Comparison of ENCODE assay signal across 8 cellular contexts in the genomic region with DNA sequence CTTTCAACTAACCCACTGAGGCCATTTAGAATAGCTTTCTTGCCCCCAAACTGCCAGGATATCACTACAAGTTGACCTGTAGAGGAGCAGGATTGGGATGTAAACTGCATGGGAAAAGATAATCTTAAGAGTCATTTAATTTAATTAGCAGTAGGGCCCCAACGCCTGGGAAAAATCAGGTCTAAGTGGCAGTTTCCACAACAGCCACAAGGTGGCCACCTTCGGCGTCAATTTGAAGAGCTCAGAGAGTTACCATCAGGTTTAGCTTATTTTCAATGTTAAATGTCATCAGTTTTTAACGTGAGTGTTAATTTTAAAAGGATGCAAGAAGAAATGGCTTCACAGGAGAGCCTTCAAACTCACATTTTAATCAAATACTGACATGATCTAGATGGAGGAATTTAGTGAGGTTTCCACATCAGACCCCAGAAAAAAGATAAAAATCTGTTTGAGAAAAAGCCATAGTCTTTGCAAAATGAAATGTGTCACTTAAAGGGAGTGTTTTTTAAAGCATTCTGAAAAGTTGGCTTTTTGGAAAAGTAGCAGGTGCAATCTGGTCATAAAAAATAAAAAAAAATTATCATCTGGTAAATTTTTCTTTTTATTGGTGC.
DNase-seq lines count a peak whose midpoint lies in the region; ATAC-seq and TF ChIP-seq lines count a peak whose summit lies in the region.

No MANE protein-coding gene starts in this region.

- H3K27me3 Mint-ChIP-seq in endothelial cell (ENCODE audit: unreplicated experiment): peaks cover 3% of the 10 kb centered on the region
- H3K27me3 Mint-ChIP-seq in naive thymus-derived CD8-positive, alpha-beta T cell: no peaks in the 10 kb centered on the region

- H3K27ac Mint-ChIP-seq in endothelial cell (ENCODE audit: unreplicated experiment): no peak overlapping the region
- H3K27ac Mint-ChIP-seq in naive thymus-derived CD8-positive, alpha-beta T cell: no peak overlapping the region

- H3K4me3 Mint-ChIP-seq in endothelial cell (ENCODE audit: unreplicated experiment): no peak overlapping the region
- no peak overlapping the region for H3K4me3 Mint-ChIP-seq in naive thymus-derived CD8-positive, alpha-beta T cell

- DNase-seq in NCI-H510A treated with DMSO at 0.1 percent for 48 hours (lab: John Stamatoyannopoulos, UW) (peak; percentile 17), NCI-H510A (lab: John Stamatoyannopoulos, UW) (no peak), NCI-H345 (lab: John Stamatoyannopoulos, UW) (peak; percentile 62), endothelial cell (ENCODE audit: low spot score) (peak; percentile 62), thyroid gland (peak; percentile 29 to 50)
- peak; percentile 8 to 23 for DNase-seq in activated CD8-positive, alpha-beta memory T cell treated with anti-CD3 and anti-CD28 coated beads for 1 hour (ENCODE audit: extremely low read depth in 1 of 2, low read depth in 1 of 2)
- DNase-seq in naive thymus-derived CD8-positive, alpha-beta T cell: peak; percentile 12 to 67 (median 41)

- no peaks in the 10 kb centered on the region for H3K4me1 Mint-ChIP-seq in endothelial cell (ENCODE audit: unreplicated experiment)
- peaks cover 0 to 7% (median 7%) of the 10 kb centered on the region in 4 donors for H3K4me1 Mint-ChIP-seq in naive thymus-derived CD8-positive, alpha-beta T cell

- H3K27ac ChIP-seq in thyroid gland: no peak overlapping the region

- no peaks in the 10 kb centered on the region for H3K4me1 ChIP-seq in thyroid gland

- H3K27me3 ChIP-seq in thyroid gland: no peaks in the 10 kb centered on the region

- TF ChIP-seq POLR2A in thyroid gland (IDR thresholded peaks at IDR 0.05): no peak

- TF ChIP-seq CTCF in endothelial cell (IDR thresholded peaks at IDR 0.05; ENCODE audit: unreplicated experiment) (peak; percentile 95), thyroid gland (IDR thresholded peaks at IDR 0.05) (peak; percentile 52 to 82 (median 68))

- H3K4me3 ChIP-seq in thyroid gland (replicated peaks in 1 of 3): no peak overlapping the region

- no peaks in the 10 kb centered on the region for H3K36me3 ChIP-seq in thyroid gland

- ATAC-seq in HG02678 (IDR thresholded peaks at IDR 0.05; ENCODE audit: unreplicated experiment): peak; percentile 89
- peak; percentile 53 for ATAC-seq in naive thymus-derived CD8-positive, alpha-beta T cell

- no peaks in the 10 kb centered on the region for H3K9me3 ChIP-seq in thyroid gland

- 2% methylated on average over 4 of the region's 4 CpGs for WGBS in thyroid gland, 2 donors

- no peaks in the 10 kb centered on the region for H3K36me3 Mint-ChIP-seq in endothelial cell (ENCODE audit: low read depth, unreplicated experiment)
- no peaks in the 10 kb centered on the region for H3K36me3 Mint-ChIP-seq in naive thymus-derived CD8-positive, alpha-beta T cell

- POLR2A ChIA-PET in naive thymus-derived CD8-positive, alpha-beta T cell (lab: Charles Lee): no interaction called here

- intact Hi-C loops in thyroid gland (cut with DNase I): no loop called here

- no peaks in the 10 kb centered on the region for H3K9me3 Mint-ChIP-seq in endothelial cell (ENCODE audit: unreplicated experiment)
- no peaks in the 10 kb centered on the region for H3K9me3 Mint-ChIP-seq in naive thymus-derived CD8-positive, alpha-beta T cell
